ENCODE assay signal across 8 cellular contexts in the genomic region with DNA sequence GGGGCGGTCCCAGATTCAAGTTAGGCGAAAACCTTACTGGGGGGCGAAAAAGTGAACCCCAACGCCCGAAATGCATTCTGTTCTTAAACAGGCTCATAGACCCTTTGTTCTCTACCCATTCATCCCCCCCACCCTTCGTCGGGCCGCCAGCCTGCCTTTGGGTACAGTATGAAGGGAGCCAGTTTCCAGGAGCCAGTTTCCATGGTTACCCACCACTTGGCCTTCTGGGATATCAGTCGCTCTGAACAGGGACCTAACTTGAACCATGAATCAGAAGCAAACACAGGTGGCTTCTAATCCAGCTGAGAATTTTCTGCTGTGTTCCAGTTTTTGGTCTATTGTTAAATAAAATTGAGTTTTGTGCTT. TPM values are rescaled to one million over a fixed set of nuclear protein-coding genes. Genes with fewer than 3 reads are reported as not detected.
A peak's percentile ranks its signal among the peaks of the same experiment; 100 is the strongest.
DNase-seq lines count a peak whose midpoint lies in the region; ATAC-seq and TF ChIP-seq lines count a peak whose summit lies in the region.

No MANE protein-coding gene starts in this region.

- ATAC-seq in GM18907 (IDR thresholded peaks at IDR 0.05; ENCODE audit: unreplicated experiment) (peak; percentile 49), mucosa of descending colon (peak; percentile 84)

- peaks cover 2% of the 10 kb centered on the region for H3K4me1 ChIP-seq in NT2/D1 (ENCODE audit: insufficient read depth, insufficient read length)
- peaks cover 9% of the 10 kb centered on the region for H3K4me1 ChIP-seq in mucosa of descending colon (ENCODE audit: low read depth)

- DNase-seq in ACHN, result peak; percentile 79
- peak; percentile 60 to 75 for DNase-seq in HL-60 (ENCODE audit: low read depth in 1 of 2, low spot score in 1 of 2)
- DNase-seq in NT2/D1 (ENCODE audit: low read depth, low spot score), result peak; percentile 43
- peak; percentile 37 for DNase-seq in activated T-cell treated with anti-CD3 and anti-CD28 coated beads for 24 hours (ENCODE audit: low read depth)
- DNase-seq in epithelial cell of prostate (ENCODE audit: low read depth, low spot score), result peak; percentile 27
- peak in 2 of 3 donors; percentile 56 to 62 for DNase-seq in mucosa of descending colon
- peak; percentile 66 for DNase-seq in stimulated activated CD8-positive, alpha-beta memory T cell treated with anti-CD3 and anti-CD28 coated beads, Interleukin-4, amount 100 ng/mL, for 48 hours

- H3K27me3 ChIP-seq in HL-60 (ENCODE audit: insufficient read depth, poor library complexity, severe bottlenecking), result no peaks in the 10 kb centered on the region
- peaks cover 10% of the 10 kb centered on the region for H3K27me3 ChIP-seq in NT2/D1 (ENCODE audit: insufficient read depth, insufficient read length)

- in situ Hi-C loops in ACHN (cut with HindIII; ENCODE audit: low pct_ligation_motif_present, low pct_unique_long_range_greater_than_20kb, low sequenced_read_pairs), result no loop called here

- peak overlapping the region; percentile 94 for H3K9ac ChIP-seq in NT2/D1 (ENCODE audit: insufficient read length, low read depth)

- H3K27ac ChIP-seq in HL-60 (replicated peaks), result peak overlapping the region; percentile 66
- H3K27ac ChIP-seq in epithelial cell of prostate, result peak overlapping the region; percentile 39

- intact Hi-C loops in mucosa of descending colon (cut with DNase I, micrococcal nuclease), result no loop called here

- TF ChIP-seq CTCF in HL-60 (IDR thresholded peaks at IDR 0.05; ENCODE audit: insufficient read depth, low read length), result no peak
- no peak for TF ChIP-seq CTCF in mucosa of descending colon (IDR thresholded peaks at IDR 0.05)

- H3K9me3 ChIP-seq in NT2/D1 (ENCODE audit: insufficient read depth, low read length) (peaks cover 12% of the 10 kb centered on the region), mucosa of descending colon (no peaks in the 10 kb centered on the region)

- H3K4me3 ChIP-seq in HL-60 (replicated peaks; ENCODE audit: insufficient read depth, low read length) (peak overlapping the region; percentile 100), NT2/D1 (ENCODE audit: insufficient read length, low read depth) (peak overlapping the region; percentile 100), mucosa of descending colon (peak overlapping the region; percentile 81)

- H3K36me3 ChIP-seq in NT2/D1 (ENCODE audit: insufficient read depth, insufficient read length, low read length) (peaks cover 18% of the 10 kb centered on the region), mucosa of descending colon (ENCODE audit: low read depth) (no peaks in the 10 kb centered on the region)

RNA-seq across cellular contexts. Expression of a gene that starts 0.5 kb away (rescaled TPM):
- total RNA-seq in mucosa of descending colon, result 10 to 100 TPM; 18.1 to 27.8 (median 19.8) TPM

RNA-seq across cellular contexts. Expression of a gene that starts 53.8 kb away (rescaled TPM):
- 100 to 1,000 TPM; 264 to 306 (median 286) TPM for total RNA-seq in mucosa of descending colon

Comparison
In these comparisons a context has a peak if more than half of its experiments do, and no peak if none do; other contexts are left out.
1. Peak in every context shown above with its lines: DNase-seq, ATAC-seq, H3K4me3 ChIP-seq and H3K27ac ChIP-seq.
2. DNase-seq: peak in every context shown above with its lines; median percentile 79 in ACHN; 68 in HL-60; 66 in stimulated activated CD8-positive, alpha-beta memory T cell treated with anti-CD3 and anti-CD28 coated beads, Interleukin-4, amount 100 ng/mL, for 48 hours; 59 in mucosa of descending colon; 43 in NT2/D1; 37 in activated T-cell treated with anti-CD3 and anti-CD28 coated beads for 24 hours; 27 in epithelial cell of prostate.